ENCODE assay signal across 9 cellular contexts in the genomic region with DNA sequence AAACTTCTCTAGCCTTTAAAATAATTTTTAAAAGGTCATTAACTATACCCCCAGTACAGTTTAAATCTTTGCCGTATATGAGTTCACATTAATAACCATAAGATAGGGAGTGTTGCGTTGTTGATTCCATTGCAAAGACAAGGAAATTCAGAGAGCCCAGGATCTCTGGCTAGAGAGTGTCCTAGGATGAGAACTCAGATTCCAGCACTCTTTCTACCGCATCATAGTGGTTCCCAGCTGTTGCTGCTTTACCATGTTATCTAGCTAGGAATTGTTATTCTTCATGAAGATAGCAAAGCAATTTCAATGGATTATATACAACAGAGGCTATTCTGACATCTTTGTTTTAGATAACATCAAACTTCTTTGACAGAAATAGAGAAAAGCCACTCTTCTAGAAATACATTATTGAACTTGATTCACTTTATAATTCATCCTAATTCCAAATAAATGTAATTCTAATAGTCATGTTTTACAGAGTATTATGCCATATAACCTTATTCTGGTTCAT.
"Had no signal": no experiment of that assay in that cellular context is flagged by ENCODE, and none has a peak within 500 bp of the region (broad histone marks: within the 10 kb centered on the region; RNA-seq: fewer than 3 reads in every experiment).

No MANE protein-coding gene starts in this region.

- H3K27me3 ChIP-seq: gastrocnemius medialis, heart left ventricle, right atrium auricular region had no signal

- H3K4me3 Mint-ChIP-seq: activated B cell treated with CpG ODN at 0.5 μM for 24 hours; dendritic cell treated with granulocyte-macrophage colony-stimulating factor and Interleukin-4, amounts not matched to agents 40 ng/mL and 50 ng/mL, for 4 days; nephron progenitor cell; stimulated activated naive B cell treated with anti-CD40 and anti-IgM and Interleukin-4, amounts not matched to agents 10 μg/mL and 1 μg/mL and 100 μg/mL, for 72 hours had no signal

- ATAC-seq: gastrocnemius medialis had no signal

- H3K9me3 ChIP-seq: gastrocnemius medialis, heart left ventricle, right atrium auricular region had no signal

- H3K27ac Mint-ChIP-seq: activated B cell treated with CpG ODN at 0.5 μM for 24 hours; dendritic cell treated with granulocyte-macrophage colony-stimulating factor and Interleukin-4, amounts not matched to agents 40 ng/mL and 50 ng/mL, for 4 days; nephron progenitor cell; progenitor cell of endocrine pancreas had no signal

- H3K27ac ChIP-seq: gastrocnemius medialis, heart left ventricle, right atrium auricular region had no signal

- H3K36me3 ChIP-seq: gastrocnemius medialis, heart left ventricle, right atrium auricular region had no signal

- H3K4me3 ChIP-seq: gastrocnemius medialis, heart left ventricle, right atrium auricular region had no signal

- H3K27me3 Mint-ChIP-seq: activated B cell treated with CpG ODN at 0.5 μM for 24 hours; dendritic cell treated with granulocyte-macrophage colony-stimulating factor and Interleukin-4, amounts not matched to agents 40 ng/mL and 50 ng/mL, for 4 days; stimulated activated naive B cell treated with anti-CD40 and anti-IgM and Interleukin-4, amounts not matched to agents 10 μg/mL and 1 μg/mL and 100 μg/mL, for 72 hours had no signal

- H3K36me3 Mint-ChIP-seq: stimulated activated naive B cell treated with anti-CD40 and anti-IgM and Interleukin-4, amounts not matched to agents 10 μg/mL and 1 μg/mL and 100 μg/mL, for 72 hours had no signal

- H3K4me1 ChIP-seq: gastrocnemius medialis, right atrium auricular region had no signal

- DNase-seq: activated B cell treated with CpG ODN at 0.5 μM for 24 hours had no signal

- H3K4me1 Mint-ChIP-seq: activated B cell treated with CpG ODN at 0.5 μM for 24 hours had no signal

- H3K9me3 Mint-ChIP-seq: activated B cell treated with CpG ODN at 0.5 μM for 24 hours; activated T-helper 2 cell treated with anti-CD3 and anti-CD28 coated beads, Interferon-gamma antibody, Interleukin-2, Interleukin-4, amounts not matched to agents 10 μg/mL and 5 μg/mL and 100 μg/mL, durations not matched to agents 14 hours and 24 hours and 36 hours; dendritic cell treated with granulocyte-macrophage colony-stimulating factor and Interleukin-4, amounts not matched to agents 40 ng/mL and 50 ng/mL, for 4 days; nephron progenitor cell; stimulated activated naive B cell treated with anti-CD40 and anti-IgM and Interleukin-4, amounts not matched to agents 10 μg/mL and 1 μg/mL and 100 μg/mL, for 72 hours had no signal
